In the genomic region with DNA sequence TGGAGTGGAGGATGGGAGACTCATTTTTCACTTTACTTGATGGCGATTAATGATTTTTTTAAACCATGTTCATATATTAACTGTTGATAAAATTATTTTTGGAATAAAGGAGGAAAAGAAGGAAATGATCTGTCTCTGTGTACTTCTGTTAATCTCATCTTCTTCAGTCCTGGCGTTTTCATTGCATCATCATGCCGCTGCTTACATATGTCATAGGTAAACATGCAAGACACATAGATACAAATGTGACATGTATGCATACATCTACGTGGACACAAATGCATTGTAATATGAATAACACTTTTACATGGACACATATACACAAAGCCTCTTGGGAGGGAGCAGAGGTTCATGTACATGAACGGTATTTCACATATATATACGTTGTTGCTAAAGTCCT, we compare ENCODE assay signal across 25 cellular contexts. TPM values are rescaled to one million over a fixed set of nuclear protein-coding genes. Genes with fewer than 3 reads are reported as not detected.
"Had no signal": no experiment of that assay in that cellular context is flagged by ENCODE, and none has a peak within 500 bp of the region (broad histone marks: within the 10 kb centered on the region; RNA-seq: fewer than 3 reads in every experiment).

No MANE protein-coding gene starts in this region.

- H3K4me3 Mint-ChIP-seq: activated naive CD4-positive, alpha-beta T cell treated with anti-CD3 and anti-CD28 coated beads, Interleukin-2, amount 50 U/mL, for 24 hours; stimulated activated naive B cell treated with anti-CD40 and anti-IgM and Interleukin-4, amounts not matched to agents 10 μg/mL and 1 μg/mL and 100 μg/mL, for 72 hours; type B pancreatic cell; WTC11 had no signal

- DNase-seq: activated gamma-delta T cell treated with Interleukin-2 at 50 U/mL for 16 hours; activated T-cell treated with anti-CD3 and anti-CD28 coated beads, Interleukin-2, amount 50 U/mL, for 1 hour; anterior cingulate cortex; foreskin fibroblast; heart right ventricle; left lung; occipital lobe; stimulated activated CD4-positive, alpha-beta T cell treated with anti-CD3 and anti-CD28 coated beads, Interleukin-15, amount 100 ng/mL, for 24 hours; stimulated activated CD8-positive, alpha-beta memory T cell treated with anti-CD3 and anti-CD28 coated beads, Interleukin-4, amount 100 ng/mL, for 48 hours; stimulated activated naive B cell treated with anti-CD40 and anti-IgM and Interleukin-4, amounts not matched to agents 10 μg/mL and 1 μg/mL and 100 μg/mL, for 72 hours; T-helper 9 cell; testis had no signal

- ATAC-seq: body of pancreas; heart right ventricle; left lung; stimulated activated naive B cell treated with anti-CD40 and anti-IgM and Interleukin-4, amounts not matched to agents 10 μg/mL and 1 μg/mL and 100 μg/mL, for 72 hours; WTC11 had no signal

- H3K36me3 ChIP-seq: cardiac muscle cell, heart right ventricle, left lung had no signal

- H3K27me3 ChIP-seq: body of pancreas, cardiac muscle cell, testis had no signal

- H3K4me1 ChIP-seq: heart right ventricle, left lung, testis had no signal

- H3K9me3 ChIP-seq: body of pancreas, testis had no signal

- H3K4me1 Mint-ChIP-seq: activated naive CD4-positive, alpha-beta T cell treated with anti-CD3 and anti-CD28 coated beads, Interleukin-2, amount 50 U/mL, for 24 hours; stimulated activated naive B cell treated with anti-CD40 and anti-IgM and Interleukin-4, amounts not matched to agents 10 μg/mL and 1 μg/mL and 100 μg/mL, for 72 hours had no signal

- H3K4me3 ChIP-seq: body of pancreas, cardiac muscle cell, heart right ventricle, left lung, lung, smooth muscle cell, testis had no signal

- H3K36me3 Mint-ChIP-seq: type B pancreatic cell had no signal

- H3K9me3 Mint-ChIP-seq: activated naive CD4-positive, alpha-beta T cell treated with anti-CD3 and anti-CD28 coated beads, Interleukin-2, amount 50 U/mL, for 24 hours; type B pancreatic cell had no signal

- H3K27ac ChIP-seq: cardiac muscle cell, heart right ventricle, left lung, testis had no signal

- H3K4me2 ChIP-seq: smooth muscle cell had no signal

- H3K27ac Mint-ChIP-seq: activated naive CD4-positive, alpha-beta T cell treated with anti-CD3 and anti-CD28 coated beads, Interleukin-2, amount 50 U/mL, for 24 hours; stimulated activated naive B cell treated with anti-CD40 and anti-IgM and Interleukin-4, amounts not matched to agents 10 μg/mL and 1 μg/mL and 100 μg/mL, for 72 hours; type B pancreatic cell; WTC11 had no signal

RNA-seq across cellular contexts. Expression of a gene that starts 10.0 kb away (rescaled TPM):
- total RNA-seq: body of pancreas; cardiac muscle cell; cerebellum; epithelial cell of proximal tubule; fibroblast of lung; heart right ventricle; kidney epithelial cell; left lung; lung; occipital lobe; smooth muscle cell; T-helper 1 cell treated with Interleukin-12 subunit alpha and Interleukin-12 subunit beta and Interleukin-4 antibody, amounts not matched to agents 30 ng/mL and 1 ng/mL, for 36 hours; testis; WTC11 had no signal
- polyA plus RNA-seq: cardiac muscle cell, fibroblast of lung, heart right ventricle, lung, neural cell, smooth muscle cell had no signal
